ENCODE assay signal across 15 cellular contexts in the genomic region with DNA sequence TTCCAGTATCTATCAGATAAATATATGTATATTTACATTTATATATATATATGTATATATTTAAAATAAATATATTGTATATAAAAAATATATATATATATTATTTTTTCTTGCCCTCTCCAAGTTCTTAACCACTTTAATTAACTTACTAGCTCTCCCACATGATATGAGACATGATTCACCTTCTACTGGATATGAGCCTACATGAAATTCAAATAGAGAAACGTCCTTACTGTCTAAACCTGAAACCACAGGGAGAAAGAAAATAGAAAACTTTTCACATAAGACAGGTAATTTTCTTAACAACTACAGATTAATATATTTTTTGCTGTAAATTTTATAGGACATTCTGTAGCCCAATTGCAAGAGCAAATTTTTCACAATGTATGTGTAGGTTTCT.
"Had no signal": no experiment of that assay in that cellular context is flagged by ENCODE, and none has a peak within 500 bp of the region (broad histone marks: within the 10 kb centered on the region; RNA-seq: fewer than 3 reads in every experiment).

No MANE protein-coding gene starts in this region.

- H3K9me3 ChIP-seq: mucosa of descending colon, neutrophil, pancreas, thoracic aorta, upper lobe of left lung had no signal

- H2AFZ ChIP-seq: hepatocyte had no signal

- H3K27me3 Mint-ChIP-seq: activated naive CD8-positive, alpha-beta T cell; naive B cell; stimulated activated naive B cell treated with anti-CD40 and anti-IgM and Interleukin-4, amounts not matched to agents 10 μg/mL and 1 μg/mL and 100 μg/mL, for 72 hours had no signal

- H3K36me3 ChIP-seq: neutrophil, pancreas, thoracic aorta, upper lobe of left lung had no signal

- H3K9me3 Mint-ChIP-seq: naive B cell; stimulated activated naive B cell treated with anti-CD40 and anti-IgM and Interleukin-4, amounts not matched to agents 10 μg/mL and 1 μg/mL and 100 μg/mL, for 72 hours had no signal

- H3K4me3 ChIP-seq: hepatocyte, mucosa of descending colon, pancreas, thoracic aorta, upper lobe of left lung had no signal

- H3K27ac Mint-ChIP-seq: stimulated activated naive B cell treated with anti-CD40 and anti-IgM and Interleukin-4, amounts not matched to agents 10 μg/mL and 1 μg/mL and 100 μg/mL, for 72 hours had no signal

- H3K36me3 Mint-ChIP-seq: activated naive CD8-positive, alpha-beta T cell; naive B cell; stimulated activated naive B cell treated with anti-CD40 and anti-IgM and Interleukin-4, amounts not matched to agents 10 μg/mL and 1 μg/mL and 100 μg/mL, for 72 hours had no signal

- ATAC-seq: foreskin keratinocyte had no signal

- H3K79me2 ChIP-seq: hepatocyte had no signal

- H3K4me2 ChIP-seq: hepatocyte had no signal

- H3K27me3 ChIP-seq: foreskin keratinocyte, hepatocyte, neutrophil, pancreas, upper lobe of left lung had no signal

- H3K4me1 ChIP-seq: pancreas had no signal

- FAIRE-seq: islet of Langerhans, pancreas had no signal

- H3K27ac ChIP-seq: foreskin keratinocyte, hepatocyte, neutrophil, pancreas, thoracic aorta had no signal

- DNase-seq: activated CD8-positive, alpha-beta memory T cell treated with anti-CD3 and anti-CD28 coated beads, Interleukin-2, amount 50 U/mL, for 48 hours; amniotic stem cell; foreskin keratinocyte; left cardiac atrium; pancreas; stimulated activated naive B cell treated with anti-CD40 and anti-IgM and Interleukin-4, amounts not matched to agents 10 μg/mL and 1 μg/mL and 100 μg/mL, for 72 hours; T1000 had no signal
